8 cellular contexts compared by ENCODE assay signal in genomic region chr4:109826719-109827118, GRCh38. TPM values are rescaled to one million over a fixed set of nuclear protein-coding genes. Genes with fewer than 3 reads are reported as not detected.
DNase-seq lines count a peak whose midpoint lies in the region; ATAC-seq and TF ChIP-seq lines count a peak whose summit lies in the region.

No MANE protein-coding gene starts in this region.

- H3K4me3 ChIP-seq in adrenal gland = no peak overlapping the region

- intact Hi-C loops in adrenal gland (cut with DNase I) = loop anchor here in 1 of 2 donors (5.0 kb wide), 1 partner anchor 404 kb away; no protein-coding TSS in a partner anchor
- intact Hi-C loops in left colon (cut with DNase I, micrococcal nuclease) = loop anchor here in 1 of 2 donors (5.0 kb wide), 1 partner anchor 404 kb away; no protein-coding TSS in a partner anchor

- peaks cover 0 to 31% of the 10 kb centered on the region in 2 donors for H3K36me3 ChIP-seq in adrenal gland (replicated peaks in 1 of 2)

- TF ChIP-seq POLR2A in adrenal gland (IDR thresholded peaks at IDR 0.05) = no peak

- H3K27me3 Mint-ChIP-seq in stimulated activated memory B cell treated with anti-CD40 and anti-IgM and Interleukin-4, amounts not matched to agents 10 μg/mL and 1 μg/mL and 100 μg/mL, for 72 hours = no peaks in the 10 kb centered on the region

- peaks cover 25% of the 10 kb centered on the region for H3K36me3 Mint-ChIP-seq in stimulated activated memory B cell treated with anti-CD40 and anti-IgM and Interleukin-4, amounts not matched to agents 10 μg/mL and 1 μg/mL and 100 μg/mL, for 72 hours

- no peaks in the 10 kb centered on the region for H3K9me3 ChIP-seq in adrenal gland (replicated peaks in 1 of 3)

- peak; percentile 65 for ATAC-seq in HG03196 (IDR thresholded peaks at IDR 0.05; ENCODE audit: unreplicated experiment)
- peak; percentile 61 for ATAC-seq in left colon
- ATAC-seq in stimulated activated memory B cell treated with anti-CD40 and anti-IgM and Interleukin-4, amounts not matched to agents 10 μg/mL and 1 μg/mL and 100 μg/mL, for 72 hours = no peak

- DNase-seq in SKM-1 treated with dmso at 0.1 percent for 144 hours (lab: John Stamatoyannopoulos, UW; ENCODE audit: unreplicated experiment) = peak; percentile 6
- DNase-seq in SKM-1 (lab: John Stamatoyannopoulos, UW; ENCODE audit: unreplicated experiment) = no peak
- DNase-seq in adrenal gland = no peak
- no peak for DNase-seq in left colon
- DNase-seq in occipital lobe (lab: John Stamatoyannopoulos, UW) = no peak
- no peak for DNase-seq in HPDE6-E6E7 (ENCODE audit: extremely low spot score)

- TF ChIP-seq CTCF in adrenal gland (IDR thresholded peaks at IDR 0.05) = peak; percentile 27 to 66 (median 54)

- H3K27me3 ChIP-seq in adrenal gland = no peaks in the 10 kb centered on the region

- H3K9me3 Mint-ChIP-seq in stimulated activated memory B cell treated with anti-CD40 and anti-IgM and Interleukin-4, amounts not matched to agents 10 μg/mL and 1 μg/mL and 100 μg/mL, for 72 hours = no peaks in the 10 kb centered on the region

- H3K27ac Mint-ChIP-seq in stimulated activated memory B cell treated with anti-CD40 and anti-IgM and Interleukin-4, amounts not matched to agents 10 μg/mL and 1 μg/mL and 100 μg/mL, for 72 hours = no peak overlapping the region

- no peak overlapping the region for H3K4me3 Mint-ChIP-seq in stimulated activated memory B cell treated with anti-CD40 and anti-IgM and Interleukin-4, amounts not matched to agents 10 μg/mL and 1 μg/mL and 100 μg/mL, for 72 hours

- H3K4me1 ChIP-seq in adrenal gland (replicated peaks in 1 of 2) = no peaks in the 10 kb centered on the region

- no peaks in the 10 kb centered on the region for H3K4me1 Mint-ChIP-seq in stimulated activated memory B cell treated with anti-CD40 and anti-IgM and Interleukin-4, amounts not matched to agents 10 μg/mL and 1 μg/mL and 100 μg/mL, for 72 hours

- H3K27ac ChIP-seq in adrenal gland = no peak overlapping the region

RNA-seq across cellular contexts. Expression of gene RRH, which starts 1.1 kb away (rescaled TPM):
- under 1 TPM in 3 of 8 donors, not detected in 5; 0.23 to 0.49 (median 0.31) TPM for total RNA-seq in adrenal gland
- polyA plus RNA-seq in adrenal gland = under 1 TPM; 0.17 to 0.46 (median 0.24) TPM
- total RNA-seq in left colon = not detected
- total RNA-seq in occipital lobe = not detected

RNA-seq across cellular contexts. Expression of gene GAR1, which starts 11.2 kb away (rescaled TPM):
- total RNA-seq in adrenal gland = 10 to 100 TPM in 4 of 8 donors, 1 to 10 TPM in 3, under 1 TPM in 1; 0.97 to 19.3 (median 11.6) TPM
- polyA plus RNA-seq in adrenal gland = 10 to 100 TPM; 21.7 to 31.6 (median 29.1) TPM
- total RNA-seq in left colon = 10 to 100 TPM; 12.8 to 17.0 TPM
- total RNA-seq in occipital lobe = 3.6 TPM

RNA-seq across cellular contexts. Expression of gene LRIT3, which starts 21.2 kb away (rescaled TPM):
- total RNA-seq in adrenal gland (under 1 TPM in 6 of 8 donors, not detected in 2; 0.11 to 0.85 (median 0.15) TPM), left colon (under 1 TPM in 1 of 2 donors, not detected in 1; 0.08 TPM), occipital lobe (0.16 TPM)
- under 1 TPM; 0.07 to 0.72 (median 0.37) TPM for polyA plus RNA-seq in adrenal gland

RNA-seq across cellular contexts. Expression of gene CFI, which starts 24.9 kb away (rescaled TPM):
- total RNA-seq in adrenal gland = 100 to 1,000 TPM in 3 of 8 donors, 10 to 100 TPM in 5; 56.6 to 219 (median 90.3) TPM
- 10 to 100 TPM; 46.2 to 58.6 (median 47.0) TPM for polyA plus RNA-seq in adrenal gland
- 1 to 10 TPM; 3.4 to 4.0 TPM for total RNA-seq in left colon
- total RNA-seq in occipital lobe = 3.1 TPM
